ENCODE assay signal across 9 cellular contexts in genomic region chr1:64171797-64172281, GRCh38. TPM values are rescaled to one million over a fixed set of nuclear protein-coding genes. Genes with fewer than 3 reads are reported as not detected.
A peak's percentile ranks its signal among the peaks of the same experiment; 100 is the strongest.
DNase-seq lines count a peak whose midpoint lies in the region; ATAC-seq, FAIRE-seq and TF ChIP-seq lines count a peak whose summit lies in the region.
"Had no signal": no experiment of that assay in that cellular context is flagged by ENCODE, and none has a peak within 500 bp of the region (broad histone marks: within the 10 kb centered on the region; RNA-seq: fewer than 3 reads in every experiment).

No MANE protein-coding gene starts in this region.

- H3K4me1 ChIP-seq in HUES48 (ENCODE audit: control insufficient read depth, insufficient read depth, low read length) (0 out of 2 replicates have a peak, but pooled peaks cover 6% of the 10 kb centered on the region), adrenal gland (replicated peaks in 1 of 2) (peaks cover 0 to 15% of the 10 kb centered on the region in 2 donors), tibial nerve (peaks cover 0 to 5% (median 0%) of the 10 kb centered on the region in 4 donors)

- no peaks in the 10 kb centered on the region for H3K27me3 ChIP-seq in HUES48 (ENCODE audit: control insufficient read depth, insufficient read depth, low read length)
- H3K27me3 ChIP-seq in adrenal gland = no peaks in the 10 kb centered on the region
- no peaks in the 10 kb centered on the region for H3K27me3 ChIP-seq in tibial nerve

- peaks cover 0 to 6% of the 10 kb centered on the region in 2 donors for H3K9me3 Mint-ChIP-seq in stimulated activated naive B cell treated with anti-CD40 and anti-IgM and Interleukin-4, amounts not matched to agents 10 μg/mL and 1 μg/mL and 100 μg/mL, for 72 hours

- peaks cover 33% of the 10 kb centered on the region for H3K36me3 ChIP-seq in HUES48 (ENCODE audit: control insufficient read depth, insufficient read depth, low read length)
- H3K36me3 ChIP-seq in adrenal gland (replicated peaks in 1 of 2) = no peaks in the 10 kb centered on the region
- H3K36me3 ChIP-seq in tibial nerve = no peaks in the 10 kb centered on the region

- H3K4me3 ChIP-seq in HUES48 (ENCODE audit: low read depth, low read length) (no peak overlapping the region), adrenal gland (no peak overlapping the region), tibial nerve (no peak overlapping the region)

- H3K36me3 Mint-ChIP-seq in stimulated activated naive B cell treated with anti-CD40 and anti-IgM and Interleukin-4, amounts not matched to agents 10 μg/mL and 1 μg/mL and 100 μg/mL, for 72 hours = peaks cover 4 to 6% of the 10 kb centered on the region in 2 donors

- WGBS in adrenal gland, 4 donors = 19 to 31% (median 24%) methylated on average over 3 of the region's 3 CpGs
- 68% methylated on average over 3 of the region's 3 CpGs for WGBS in tibial nerve, 2 donors

- H3K9me3 ChIP-seq in HUES48 (ENCODE audit: control insufficient read depth, insufficient read depth, low read length) (peaks cover 10% of the 10 kb centered on the region), adrenal gland (replicated peaks in 1 of 3) (no peaks in the 10 kb centered on the region), tibial nerve (no peaks in the 10 kb centered on the region)

- H3K4me1 Mint-ChIP-seq in stimulated activated naive B cell treated with anti-CD40 and anti-IgM and Interleukin-4, amounts not matched to agents 10 μg/mL and 1 μg/mL and 100 μg/mL, for 72 hours = peaks cover 14 to 21% of the 10 kb centered on the region in 2 donors

- ATAC-seq in GM21529 (IDR thresholded peaks at IDR 0.05; ENCODE audit: unreplicated experiment) = peak; percentile 70
- ATAC-seq in stimulated activated naive B cell treated with anti-CD40 and anti-IgM and Interleukin-4, amounts not matched to agents 10 μg/mL and 1 μg/mL and 100 μg/mL, for 72 hours (replicated peaks) = peak; percentile 34 to 54

- TF ChIP-seq POLR2A in adrenal gland (IDR thresholded peaks at IDR 0.05) = no peak
- TF ChIP-seq POLR2A in tibial nerve (IDR thresholded peaks at IDR 0.05) = no peak
- no peak for TF ChIP-seq POLR2A in GM12892 (IDR thresholded peaks at IDR 0.05; ENCODE audit: low read depth, low read length)

- intact Hi-C loops in adrenal gland (cut with DNase I) = no loop called here

- H3K27me3 Mint-ChIP-seq in stimulated activated naive B cell treated with anti-CD40 and anti-IgM and Interleukin-4, amounts not matched to agents 10 μg/mL and 1 μg/mL and 100 μg/mL, for 72 hours = peaks cover 6 to 7% of the 10 kb centered on the region in 2 donors

- no peak for TF ChIP-seq EP300 in tibial nerve (IDR thresholded peaks at IDR 0.05)

- H3K9ac ChIP-seq in HUES48 (ENCODE audit: low read depth, low read length) = no peak overlapping the region

- no peak overlapping the region for H3K27ac Mint-ChIP-seq in stimulated activated naive B cell treated with anti-CD40 and anti-IgM and Interleukin-4, amounts not matched to agents 10 μg/mL and 1 μg/mL and 100 μg/mL, for 72 hours

- H3K4me3 Mint-ChIP-seq in stimulated activated naive B cell treated with anti-CD40 and anti-IgM and Interleukin-4, amounts not matched to agents 10 μg/mL and 1 μg/mL and 100 μg/mL, for 72 hours = no peak overlapping the region

- TF ChIP-seq CTCF in adrenal gland (IDR thresholded peaks at IDR 0.05) (no peak), tibial nerve (IDR thresholded peaks at IDR 0.05) (no peak)

- H3K27ac ChIP-seq in HUES48 (ENCODE audit: low read depth, low read length) (peak overlapping the region; percentile 34), adrenal gland (peak overlapping the region in 3 of 5 donors; percentile 29 to 54 (median 45)), tibial nerve (peak overlapping the region in 1 of 4 donors; percentile 4)

- DNase-seq in Daoy (ENCODE audit: low read depth) (peak; percentile 80), adrenal gland (peak in 1 of 7 donors; percentile 24), tibial nerve (ENCODE audit: low spot score in 2 of 2) (no peak), Ammon's horn (ENCODE audit: low spot score) (no peak), GM12892 (ENCODE audit: insufficient read length) (no peak)
- DNase-seq in stimulated activated naive B cell treated with anti-CD40 and anti-IgM and Interleukin-4, amounts not matched to agents 10 μg/mL and 1 μg/mL and 100 μg/mL, for 72 hours = no peak

- no peak for FAIRE-seq in GM12892 (lab: Jason Lieb, UNC)

RNA-seq across cellular contexts. Expression of gene UBE2U, which starts 31.6 kb away (rescaled TPM):
- total RNA-seq in Daoy (2014; rRNA removed; shearing (Covaris generic)) = not detected in 2 replicates
- total RNA-seq in adrenal gland = not detected
- not detected for polyA plus RNA-seq in adrenal gland
- total RNA-seq in tibial nerve = not detected
- not detected for polyA plus RNA-seq in GM12892 (2012; ENCODE audit: missing spikeins)
- total RNA-seq: subcutaneous adipose tissue had no signal
